Comparison of ENCODE assay signal across 23 cellular contexts in the genomic region with DNA sequence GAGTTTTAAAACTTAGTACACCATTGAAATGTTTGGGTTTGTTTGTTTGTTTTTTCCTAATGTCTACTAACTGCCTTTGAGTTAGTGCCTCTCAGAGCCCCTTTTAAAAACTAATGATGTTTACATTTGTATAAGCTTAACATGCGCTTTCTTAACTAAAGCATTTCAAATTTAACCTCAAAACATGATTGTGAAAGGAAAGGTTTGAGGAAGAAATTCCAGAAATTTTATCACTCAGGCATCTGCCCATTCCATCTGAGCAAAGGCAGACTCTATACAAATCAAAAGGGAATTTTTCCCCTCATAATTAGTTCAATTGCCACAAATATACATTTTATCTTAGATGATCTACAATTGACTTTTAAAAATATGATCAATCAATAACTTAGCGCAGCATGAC.
"Had no signal": no experiment of that assay in that cellular context is flagged by ENCODE, and none has a peak within 500 bp of the region (broad histone marks: within the 10 kb centered on the region; RNA-seq: fewer than 3 reads in every experiment).

No MANE protein-coding gene starts in this region.

- H3K4me1 ChIP-seq: ascending aorta, gastrocnemius medialis had no signal

- H2AFZ ChIP-seq: hepatocyte had no signal

- H3K4me3 ChIP-seq: ascending aorta, coronary artery, dorsolateral prefrontal cortex, gastrocnemius medialis, heart right ventricle, hepatocyte had no signal

- H3K4me2 ChIP-seq: hepatocyte had no signal

- H3K27me3 ChIP-seq: ascending aorta, brain microvascular endothelial cell, dorsolateral prefrontal cortex, gastrocnemius medialis, heart right ventricle, hepatocyte had no signal

- H3K9me3 ChIP-seq: ascending aorta, gastrocnemius medialis, heart right ventricle had no signal

- H3K27ac ChIP-seq: ascending aorta, brain microvascular endothelial cell, coronary artery, dorsolateral prefrontal cortex, gastrocnemius medialis, heart right ventricle, hepatocyte had no signal

- H3K36me3 ChIP-seq: ascending aorta, brain microvascular endothelial cell, gastrocnemius medialis, heart right ventricle had no signal

- DNase-seq: activated CD4-positive, alpha-beta memory T cell treated with anti-CD3 and anti-CD28 coated beads for 36 hours; activated CD4-positive, alpha-beta T cell treated with anti-CD3 and anti-CD28 coated beads for 36 hours; activated CD4-positive, alpha-beta T cell treated with anti-CD3 and anti-CD28 coated beads, Interleukin-2, amount 10 ng/mL, durations not matched to agents 24 days and 14 days; activated CD4-positive, CD25-positive, alpha-beta regulatory T cell; activated CD4-positive, CD25-positive, alpha-beta regulatory T cell treated with anti-CD3 and anti-CD28 coated beads, Interleukin-2, amount 50 U/mL, for 72 hours; activated CD8-positive, alpha-beta memory T cell treated with anti-CD3 and anti-CD28 coated beads, Interleukin-2, amount 50 U/mL, for 48 hours; activated CD8-positive, alpha-beta T cell treated with anti-CD3 and anti-CD28 coated beads, Interleukin-2, amount 10 ng/mL, durations not matched to agents 7 days and 5 days; activated effector memory CD4-positive, alpha-beta T cell treated with anti-CD3 and anti-CD28 coated beads, Interleukin-2, amount 50 U/mL, for 16 hours; activated naive CD4-positive, alpha-beta T cell treated with anti-CD3 and anti-CD28 coated beads for 36 hours; activated naive CD8-positive, alpha-beta T cell treated with anti-CD3 and anti-CD28 coated beads, Interleukin-2, amount 10 ng/mL, durations not matched to agents 7 days and 5 days; activated T-cell treated with anti-CD3 and anti-CD28 coated beads, Interleukin-2, amount 50 U/mL, for 4 hours; amygdala; brain microvascular endothelial cell; dorsolateral prefrontal cortex; effector memory CD4-positive, alpha-beta T cell; endodermal cell; foreskin fibroblast; gastrocnemius medialis; heart right ventricle; T-helper 2 cell had no signal
